15 cellular contexts compared by ENCODE assay signal in genomic region chr1:1426496-1426960, GRCh38. TPM values are rescaled to one million over a fixed set of nuclear protein-coding genes. Genes with fewer than 3 reads are reported as not detected.
A peak's percentile ranks its signal among the peaks of the same experiment; 100 is the strongest.
DNase-seq lines count a peak whose midpoint lies in the region; ATAC-seq and TF ChIP-seq lines count a peak whose summit lies in the region.
"Had no signal": no experiment of that assay in that cellular context is flagged by ENCODE, and none has a peak within 500 bp of the region (broad histone marks: within the 10 kb centered on the region; RNA-seq: fewer than 3 reads in every experiment).

No MANE protein-coding gene starts in this region.

- H3K27ac ChIP-seq in DND-41 (ENCODE audit: low read length), result no peak overlapping the region
- peak overlapping the region; percentile 27 for H3K27ac ChIP-seq in HUES48 (ENCODE audit: low read depth, low read length)
- peak overlapping the region in 3 of 4 donors; percentile 20 to 46 (median 39) for H3K27ac ChIP-seq in esophagus squamous epithelium
- H3K27ac ChIP-seq in neuronal stem cell (replicated peaks; ENCODE audit: low read length), result peak overlapping the region; percentile 58
- H3K27ac ChIP-seq: foreskin keratinocyte, pancreas had no signal

- no peak overlapping the region for H3K4me2 ChIP-seq in DND-41 (ENCODE audit: insufficient read depth, low read length)
- H3K4me2 ChIP-seq in neuronal stem cell (ENCODE audit: insufficient read depth, low read length, poor library complexity, severe bottlenecking), result peak overlapping the region; percentile 57

- no peak overlapping the region for H2AFZ ChIP-seq in DND-41 (ENCODE audit: low read depth, low read length)
- peak overlapping the region; percentile 11 for H2AFZ ChIP-seq in neuronal stem cell (ENCODE audit: low read length)

- no peak for TF ChIP-seq CTCF in DND-41 (IDR thresholded peaks at IDR 0.05; ENCODE audit: borderline replicate concordance, extremely low read depth, low read length, poor library complexity, severe bottlenecking)
- TF ChIP-seq CTCF in esophagus squamous epithelium (IDR thresholded peaks at IDR 0.05), result no peak

- H3K4ac ChIP-seq in neuronal stem cell (ENCODE audit: low read length), result peak overlapping the region; percentile 89

- H3K79me2 ChIP-seq in DND-41 (ENCODE audit: insufficient read depth, low read length), result no peaks in the 10 kb centered on the region

- H3K4me1 ChIP-seq in DND-41 (ENCODE audit: insufficient read depth, low read length), result peaks cover 6% of the 10 kb centered on the region; the same call in 1 of the 2 replicates
- H3K4me1 ChIP-seq in HUES48 (ENCODE audit: control insufficient read depth, insufficient read depth, low read length), result peaks cover 21% of the 10 kb centered on the region
- H3K4me1 ChIP-seq in esophagus squamous epithelium, result peaks cover 18 to 81% (median 50%) of the 10 kb centered on the region in 3 donors
- H3K4me1 ChIP-seq in neuronal stem cell (ENCODE audit: control insufficient read depth in 2 of 2, insufficient read depth in 1 of 2, low read depth in 1 of 2, low read length in 2 of 2), result peaks cover 19 to 43% of the 10 kb centered on the region in 2 donors

- no peak overlapping the region for H3K9ac ChIP-seq in DND-41 (ENCODE audit: low read depth, low read length)
- no peak overlapping the region for H3K9ac ChIP-seq in HUES48 (ENCODE audit: low read depth, low read length)
- H3K9ac ChIP-seq in neuronal stem cell (ENCODE audit: low read depth, low read length, poor library complexity), result peak overlapping the region; percentile 84

- peak overlapping the region; percentile 99 for H2BK15ac ChIP-seq in neuronal stem cell (ENCODE audit: low read length)

- H3K4me3 ChIP-seq in DND-41 (ENCODE audit: low read depth in 1 of 2, low read length in 2 of 2) (no peak overlapping the region), HUES48 (ENCODE audit: low read depth, low read length) (no peak overlapping the region; the same call in 1 of the 2 replicates), esophagus squamous epithelium (no peak overlapping the region), neuronal stem cell (ENCODE audit: low read length in 2 of 2) (no peak overlapping the region)
- H3K4me3 ChIP-seq: pancreas had no signal

- peak overlapping the region; percentile 94 for H3K14ac ChIP-seq in neuronal stem cell (ENCODE audit: low read length)

- H4K20me1 ChIP-seq in DND-41 (ENCODE audit: insufficient read depth, low read length), result no peaks in the 10 kb centered on the region

- ATAC-seq in DND-41 (ENCODE audit: insufficient read depth, low read depth), result peak; percentile 58; the same call in 2 of the 3 replicates
- ATAC-seq: pancreas had no signal

- H3K27me3 ChIP-seq in DND-41 (ENCODE audit: insufficient read depth, low read length, poor library complexity) (no peaks in the 10 kb centered on the region), HUES48 (ENCODE audit: control insufficient read depth, insufficient read depth, low read length) (no peaks in the 10 kb centered on the region), esophagus squamous epithelium (peaks cover 0 to 24% (median 0%) of the 10 kb centered on the region in 4 donors), neuronal stem cell (ENCODE audit: control insufficient read depth in 3 of 3, insufficient read depth in 3 of 3, low read depth in 1 of 3, low read length in 3 of 3) (no peaks in the 10 kb centered on the region)
- H3K27me3 ChIP-seq: foreskin keratinocyte, pancreas had no signal

- peak overlapping the region; percentile 93 for H2BK5ac ChIP-seq in neuronal stem cell (ENCODE audit: low read length)

- H3K18ac ChIP-seq in neuronal stem cell (ENCODE audit: low read length), result peak overlapping the region; percentile 99

- no peak for TF ChIP-seq POLR2A in esophagus squamous epithelium (IDR thresholded peaks at IDR 0.05)

- peak overlapping the region; percentile 99 for H4K91ac ChIP-seq in neuronal stem cell (ENCODE audit: low read depth, low read length, poor library complexity)

- 25 to 33% methylated on average over 9 of the region's 12 CpGs for WGBS in esophagus squamous epithelium, 2 donors
- WGBS in neuronal stem cell (ENCODE audit: extremely low coverage in 2 of 2, insufficient read length in 2 of 2, insufficient replicate concordance in 1 of 2), 2 donors, result no CpG with 5 or more reads among the region's 12 CpGs

- H2BK120ac ChIP-seq in neuronal stem cell (ENCODE audit: low read depth, low read length), result peak overlapping the region; percentile 100

- peak overlapping the region; percentile 97 for H3K23ac ChIP-seq in neuronal stem cell (ENCODE audit: low read depth, low read length, poor library complexity)

- H3K36me3 ChIP-seq in DND-41 (ENCODE audit: insufficient read depth, low read length), result no peaks in the 10 kb centered on the region
- no peaks in the 10 kb centered on the region for H3K36me3 ChIP-seq in HUES48 (ENCODE audit: control insufficient read depth, insufficient read depth, low read length)
- no peaks in the 10 kb centered on the region for H3K36me3 ChIP-seq in esophagus squamous epithelium
- no peaks in the 10 kb centered on the region for H3K36me3 ChIP-seq in neuronal stem cell (replicated peaks in 1 of 2; ENCODE audit: control insufficient read depth in 2 of 2, insufficient read depth in 2 of 2, low read length in 2 of 2)
- H3K36me3 ChIP-seq: pancreas had no signal

- peak overlapping the region; percentile 70 for H4K8ac ChIP-seq in neuronal stem cell (ENCODE audit: low read depth, low read length)

- peaks cover 1% of the 10 kb centered on the region for H3K79me1 ChIP-seq in neuronal stem cell (ENCODE audit: low read depth, low read length)

- H2BK12ac ChIP-seq in neuronal stem cell (ENCODE audit: low read length), result peak overlapping the region; percentile 95

- intact Hi-C loops in esophagus squamous epithelium (cut with DNase I), result no loop called here

- peak; percentile 49 for DNase-seq in DND-41
- DNase-seq in esophagus squamous epithelium (lab: John Stamatoyannopoulos, UW), result no peak
- DNase-seq in neuronal stem cell (ENCODE audit: low spot score), result no peak
- DNase-seq in SKM-1 treated with dmso at 0.1 percent for 144 hours (lab: John Stamatoyannopoulos, UW; ENCODE audit: unreplicated experiment), result no peak
- DNase-seq in activated naive CD4-positive, alpha-beta T cell treated with Interleukin-2 at 50 U/mL for 16 hours, result no peak
- DNase-seq in NCI-H1105 (lab: John Stamatoyannopoulos, UW), result no peak
- DNase-seq in GM03348 (ENCODE audit: low spot score), result no peak
- DNase-seq: activated CD8-positive, alpha-beta memory T cell treated with anti-CD3 and anti-CD28 coated beads for 24 hours; dermis blood vessel endothelial cell; foreskin keratinocyte; NCI-H2029; stimulated activated CD4-positive, alpha-beta T cell treated with anti-CD3 and anti-CD28 coated beads, Interleukin-1b, Interleukin-23, amount 100 ng/mL, for 48 hours had no signal

- H2AK5ac ChIP-seq in neuronal stem cell (ENCODE audit: low read depth, low read length), result peak overlapping the region; percentile 100

- H3K9me3 ChIP-seq in DND-41 (ENCODE audit: insufficient read depth, low read length, severe bottlenecking) (no peaks in the 10 kb centered on the region), HUES48 (ENCODE audit: control insufficient read depth, insufficient read depth, low read length) (no peaks in the 10 kb centered on the region), esophagus squamous epithelium (no peaks in the 10 kb centered on the region), neuronal stem cell (replicated peaks in 1 of 2; ENCODE audit: control insufficient read depth in 2 of 2, insufficient read depth in 1 of 2, low read depth in 1 of 2, low read length in 2 of 2) (peaks cover 0 to 3% of the 10 kb centered on the region in 2 donors)
- H3K9me3 ChIP-seq: pancreas had no signal

RNA-seq across cellular contexts. Expression of gene ANKRD65, which starts 5.5 kb away (rescaled TPM):
- total RNA-seq in esophagus squamous epithelium, result 10 to 100 TPM in 2 of 4 donors, 1 to 10 TPM in 2; 4.7 to 28.3 (median 14.4) TPM
- 2.0 TPM for polyA plus RNA-seq in neuronal stem cell (2013, experiment 1 of 2)
- 2.0 TPM for polyA plus RNA-seq in neuronal stem cell (2013, experiment 2 of 2)
- polyA plus RNA-seq: IgD-negative memory B cell had no signal

RNA-seq across cellular contexts. Expression of gene VWA1, which starts 9.0 kb away (rescaled TPM):
- total RNA-seq in esophagus squamous epithelium, result 10 to 100 TPM; 20.0 to 55.0 (median 34.6) TPM
- polyA plus RNA-seq in neuronal stem cell (2013, experiment 1 of 2), result 5.0 TPM
- polyA plus RNA-seq in neuronal stem cell (2013, experiment 2 of 2), result 4.8 TPM
- polyA plus RNA-seq: IgD-negative memory B cell had no signal

RNA-seq across cellular contexts. Expression of gene MRPL20, which starts 19.4 kb away (rescaled TPM):
- total RNA-seq in esophagus squamous epithelium, result 100 to 1,000 TPM in 3 of 4 donors, 10 to 100 TPM in 1; 98.0 to 157 (median 116) TPM
- polyA plus RNA-seq in neuronal stem cell (2013, experiment 1 of 2), result 132 TPM
- polyA plus RNA-seq in neuronal stem cell (2013, experiment 2 of 2), result 135 TPM

RNA-seq across cellular contexts. Expression of gene ATAD3C, which starts 23.0 kb away (rescaled TPM):
- under 1 TPM; under 0.01 to 1.00 (median 0.28) TPM for total RNA-seq in esophagus squamous epithelium
- polyA plus RNA-seq in neuronal stem cell (2013, experiment 1 of 2), result 0.45 TPM
- 0.42 TPM for polyA plus RNA-seq in neuronal stem cell (2013, experiment 2 of 2)

RNA-seq across cellular contexts. Expression of gene CCNL2, which starts 27.4 kb away (rescaled TPM):
- 100 to 1,000 TPM in 2 of 4 donors, 10 to 100 TPM in 2; 42.5 to 213 (median 104) TPM for total RNA-seq in esophagus squamous epithelium
- 91.8 TPM for polyA plus RNA-seq in neuronal stem cell (2013, experiment 1 of 2)
- 90.5 TPM for polyA plus RNA-seq in neuronal stem cell (2013, experiment 2 of 2)
